In the genomic region with DNA sequence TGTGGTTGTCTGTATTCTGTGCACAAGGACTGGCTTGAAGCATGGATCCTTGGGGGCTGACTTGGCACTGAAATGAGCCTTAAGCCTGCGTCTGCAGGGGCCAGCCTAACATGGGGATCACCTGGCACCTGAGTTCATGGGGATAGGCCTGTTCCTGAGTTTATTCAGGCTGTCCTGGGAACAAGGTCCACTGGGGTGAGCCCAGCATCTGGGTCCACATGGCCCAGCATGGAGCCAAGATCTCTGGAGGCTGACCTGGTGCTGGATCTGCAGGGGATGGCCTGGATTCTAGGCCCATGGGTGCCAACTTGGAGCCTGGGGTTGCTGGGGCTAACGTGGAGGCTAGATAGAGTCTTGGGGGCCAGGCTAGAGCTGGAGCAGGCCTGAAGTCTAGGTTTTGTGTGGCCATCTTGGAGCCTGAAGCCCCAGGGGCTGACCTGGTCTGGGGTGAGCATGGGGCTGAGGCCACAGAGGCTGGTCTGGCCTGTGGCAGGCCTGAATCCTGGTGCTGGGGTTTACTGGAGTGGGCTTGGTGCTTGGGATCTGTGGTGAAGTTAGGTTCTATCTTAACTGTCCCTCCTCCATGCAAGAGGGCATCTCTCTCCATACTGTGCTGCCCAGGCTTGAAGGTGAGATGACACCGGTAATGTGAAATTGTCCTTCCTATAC, we compare ENCODE assay signal across 23 cellular contexts. TPM values are rescaled to one million over a fixed set of nuclear protein-coding genes. Genes with fewer than 3 reads are reported as not detected.
"Had no signal": no experiment of that assay in that cellular context is flagged by ENCODE, and none has a peak within 500 bp of the region (broad histone marks: within the 10 kb centered on the region; RNA-seq: fewer than 3 reads in every experiment).

No MANE protein-coding gene starts in this region.

- H3K4me3 Mint-ChIP-seq: activated CD8-positive, alpha-beta T cell treated with anti-CD3 and anti-CD28 coated beads, Interleukin-2, amount 10 ng/mL, durations not matched to agents 7 days and 5 days; activated naive CD8-positive, alpha-beta T cell treated with anti-CD3 and anti-CD28 coated beads, Interleukin-2, amount 10 ng/mL, durations not matched to agents 7 days and 5 days; T-cell had no signal

- DNase-seq: activated CD4-positive, alpha-beta T cell treated with anti-CD3 and anti-CD28 coated beads for 4 hours; activated CD4-positive, alpha-beta T cell treated with anti-CD3 and anti-CD28 coated beads, Interleukin-2, amount 50 U/mL, for 4 hours; activated CD8-positive, alpha-beta memory T cell treated with anti-CD3 and anti-CD28 coated beads, Interleukin-2, amount 50 U/mL, for 48 hours; activated CD8-positive, alpha-beta T cell treated with anti-CD3 and anti-CD28 coated beads, Interleukin-2, amount 10 ng/mL, durations not matched to agents 7 days and 5 days; activated naive CD4-positive, alpha-beta T cell treated with anti-CD3 and anti-CD28 coated beads, Interleukin-2, amount 50 U/mL, for 16 hours; activated naive CD8-positive, alpha-beta T cell treated with anti-CD3 and anti-CD28 coated beads, Interleukin-2, amount 10 ng/mL, durations not matched to agents 7 days and 5 days; activated T-cell treated with anti-CD3 and anti-CD28 coated beads, Interleukin-2, amount 50 U/mL, for 1 hour; adrenal gland; NCI-H1436; NCI-H1694 treated with DMSO at 0.1 percent for 48 hours; NCI-H526 treated with DMSO at 0.1 percent for 48 hours; NCI-H82; SIG-M5; T-cell; T-helper 2 cell; T1000 had no signal

- FAIRE-seq: bronchial epithelial cell had no signal

- H3K4me3 ChIP-seq: adrenal gland, ascending aorta, body of pancreas had no signal

- H3K4me1 Mint-ChIP-seq: activated naive CD8-positive, alpha-beta T cell treated with anti-CD3 and anti-CD28 coated beads, Interleukin-2, amount 10 ng/mL, durations not matched to agents 7 days and 5 days; T-cell had no signal

- H3K36me3 Mint-ChIP-seq: activated naive CD8-positive, alpha-beta T cell treated with anti-CD3 and anti-CD28 coated beads, Interleukin-2, amount 10 ng/mL, durations not matched to agents 7 days and 5 days had no signal

- H3K9me3 ChIP-seq: adrenal gland had no signal

- H3K27me3 ChIP-seq: adrenal gland, ascending aorta, body of pancreas had no signal

- H3K36me3 ChIP-seq: adrenal gland, ascending aorta had no signal

- H3K27ac ChIP-seq: adrenal gland, ascending aorta, body of pancreas, KMS-11 had no signal

- H3K27ac Mint-ChIP-seq: activated CD8-positive, alpha-beta T cell treated with anti-CD3 and anti-CD28 coated beads, Interleukin-2, amount 10 ng/mL, durations not matched to agents 7 days and 5 days; activated naive CD8-positive, alpha-beta T cell treated with anti-CD3 and anti-CD28 coated beads, Interleukin-2, amount 10 ng/mL, durations not matched to agents 7 days and 5 days; T-cell had no signal

- ATAC-seq: activated CD8-positive, alpha-beta T cell treated with anti-CD3 and anti-CD28 coated beads, Interleukin-2, amount 10 ng/mL, durations not matched to agents 7 days and 5 days; T-cell had no signal

- H3K4me2 ChIP-seq: KMS-11 had no signal

- H3K4me1 ChIP-seq: adrenal gland, ascending aorta had no signal

- H3K9ac ChIP-seq: KMS-11 had no signal

RNA-seq across cellular contexts. Expression of gene KLKB1, which starts 0.7 kb away (rescaled TPM):
- total RNA-seq: ascending aorta, bronchial epithelial cell, OCI-LY7, RPMI7951 had no signal

RNA-seq across cellular contexts. Expression of gene F11, which starts 39.3 kb away (rescaled TPM):
- total RNA-seq: activated CD8-positive, alpha-beta T cell treated with anti-CD3 and anti-CD28 coated beads, Interleukin-2, amount 10 ng/mL, durations not matched to agents 7 days and 5 days; activated naive CD8-positive, alpha-beta T cell treated with anti-CD3 and anti-CD28 coated beads, Interleukin-2, amount 10 ng/mL, durations not matched to agents 7 days and 5 days; ascending aorta; bronchial epithelial cell; MCF 10A; OCI-LY7; RPMI7951 had no signal
